Comparison of ENCODE assay signal across 29 cellular contexts in the genomic region with DNA sequence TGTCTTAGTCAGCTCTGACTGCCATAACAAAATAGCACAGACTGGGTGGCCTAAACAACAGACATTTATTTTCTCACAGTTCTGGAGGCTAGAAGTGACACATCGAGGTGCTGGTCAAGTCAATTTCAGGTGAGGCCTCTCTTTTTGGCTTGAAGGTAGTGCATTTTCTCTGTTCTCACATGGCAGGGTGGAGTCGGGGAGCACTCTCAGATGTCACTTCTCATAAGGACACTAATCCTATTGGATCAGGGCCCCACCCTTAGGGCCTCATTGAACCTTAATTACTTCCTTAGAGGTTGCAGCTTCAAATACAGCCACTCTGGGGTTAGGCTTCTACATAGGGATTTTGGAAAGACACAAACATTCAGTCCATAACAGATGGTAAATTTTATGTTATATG.
"Had no signal": no experiment of that assay in that cellular context is flagged by ENCODE, and none has a peak within 500 bp of the region (broad histone marks: within the 10 kb centered on the region; RNA-seq: fewer than 3 reads in every experiment).

No MANE protein-coding gene starts in this region.

- H3K27ac Mint-ChIP-seq: activated CD4-positive, alpha-beta T cell treated with anti-CD3 and anti-CD28 coated beads, Interleukin-2, amount 10 ng/mL, durations not matched to agents 7 days and 5 days; activated CD8-positive, alpha-beta T cell treated with anti-CD3 and anti-CD28 coated beads, Interleukin-2, amount 10 ng/mL, durations not matched to agents 7 days and 5 days; activated naive CD4-positive, alpha-beta T cell treated with anti-CD3 and anti-CD28 coated beads for 36 hours; activated naive CD4-positive, alpha-beta T cell treated with anti-CD3 and anti-CD28 coated beads, Interleukin-2, amount 50 U/mL, for 72 hours; activated T-cell treated with anti-CD3 and anti-CD28 coated beads, Interleukin-2, amount 50 U/mL, for 24 hours; activated T-helper 2 cell treated with anti-CD3 and anti-CD28 coated beads, Interferon-gamma antibody, Interleukin-2, Interleukin-4, amounts not matched to agents 10 μg/mL and 5 μg/mL and 100 μg/mL, durations not matched to agents 14 hours and 24 hours and 36 hours; T-helper 1 cell treated with Interleukin-12 subunit alpha and Interleukin-12 subunit beta and Interleukin-4 antibody, amounts not matched to agents 30 μg/mL and 1 μg/mL, for 36 hours; T-helper 2 cell treated with Interferon-gamma antibody and Interleukin-4, amounts not matched to agents 5 μg/mL and 100 μg/mL, for 36 hours; WTC11 had no signal

- H3K27me3 ChIP-seq: Peyer's patch, SJSA1 had no signal

- H3K4me3 Mint-ChIP-seq: activated CD4-positive, alpha-beta T cell treated with anti-CD3 and anti-CD28 coated beads, Interleukin-2, amount 10 ng/mL, durations not matched to agents 7 days and 5 days; activated CD8-positive, alpha-beta T cell treated with anti-CD3 and anti-CD28 coated beads, Interleukin-2, amount 10 ng/mL, durations not matched to agents 7 days and 5 days; activated naive CD4-positive, alpha-beta T cell treated with anti-CD3 and anti-CD28 coated beads for 36 hours; activated T-cell treated with anti-CD3 and anti-CD28 coated beads, Interleukin-2, amount 50 U/mL, for 24 hours; T-helper 1 cell treated with Interleukin-12 subunit alpha and Interleukin-12 subunit beta and Interleukin-4 antibody, amounts not matched to agents 30 μg/mL and 1 μg/mL, for 36 hours; T-helper 2 cell treated with Interferon-gamma antibody and Interleukin-4, amounts not matched to agents 5 μg/mL and 100 μg/mL, for 36 hours; WTC11 had no signal

- H3K4me2 ChIP-seq: KMS-11, SK-N-SH had no signal

- H3K4me1 Mint-ChIP-seq: activated CD4-positive, alpha-beta T cell treated with anti-CD3 and anti-CD28 coated beads, Interleukin-2, amount 10 ng/mL, durations not matched to agents 7 days and 5 days had no signal

- H3K4me1 ChIP-seq: Peyer's patch had no signal

- H3K4me3 ChIP-seq: Peyer's patch, SJSA1 had no signal

- FAIRE-seq: TTC549 had no signal

- ATAC-seq: activated CD4-positive, CD25-positive, alpha-beta regulatory T cell treated with anti-CD3 and anti-CD28 coated beads, Interleukin-2, amount 50 U/mL, for 24 hours; activated CD8-positive, alpha-beta T cell treated with anti-CD3 and anti-CD28 coated beads, Interleukin-2, amount 10 ng/mL, durations not matched to agents 7 days and 5 days; activated naive CD4-positive, alpha-beta T cell treated with anti-CD3 and anti-CD28 coated beads, Interleukin-2, amount 50 U/mL, for 72 hours; PC-3; WTC11 had no signal

- H3K9me3 ChIP-seq: SJSA1, SK-N-SH had no signal

- DNase-seq: activated CD4-positive, alpha-beta T cell treated with anti-CD3 and anti-CD28 coated beads, Interleukin-2, amount 10 ng/mL, durations not matched to agents 7 days and 5 days; activated CD4-positive, alpha-beta T cell treated with anti-CD3 and anti-CD28 coated beads, Interleukin-2, amount 50 U/mL, for 48 hours; activated CD8-positive, alpha-beta T cell treated with anti-CD3 and anti-CD28 coated beads, Interleukin-2, amount 10 ng/mL, durations not matched to agents 7 days and 5 days; activated gamma-delta T cell; activated naive CD4-positive, alpha-beta T cell treated with anti-CD3 and anti-CD28 coated beads for 36 hours; activated T-cell treated with anti-CD3 and anti-CD28 coated beads, Interleukin-2, amount 50 U/mL, for 24 hours; aorta; MM.1S; MV-4-11; NCI-H1092; NCI-H1436 treated with DMSO at 0.1 percent for 48 hours; NCI-H1694 treated with DMSO at 0.1 percent for 48 hours; NCI-H2029; NCI-H345; NCI-H524 treated with DMSO at 0.1 percent for 48 hours; PC-3; Peyer's patch; RPMI8226; SHP77 treated with DMSO at 0.1 percent for 48 hours; SK-N-SH had no signal

- H3K27ac ChIP-seq: KMS-11, Peyer's patch, SJSA1 had no signal

- H3K36me3 ChIP-seq: Peyer's patch, SJSA1 had no signal

- H3K27me3 Mint-ChIP-seq: activated CD4-positive, alpha-beta T cell treated with anti-CD3 and anti-CD28 coated beads, Interleukin-2, amount 10 ng/mL, durations not matched to agents 7 days and 5 days; activated T-cell treated with anti-CD3 and anti-CD28 coated beads, Interleukin-2, amount 50 U/mL, for 24 hours had no signal
